ENCODE assay signal across 21 cellular contexts in the genomic region with DNA sequence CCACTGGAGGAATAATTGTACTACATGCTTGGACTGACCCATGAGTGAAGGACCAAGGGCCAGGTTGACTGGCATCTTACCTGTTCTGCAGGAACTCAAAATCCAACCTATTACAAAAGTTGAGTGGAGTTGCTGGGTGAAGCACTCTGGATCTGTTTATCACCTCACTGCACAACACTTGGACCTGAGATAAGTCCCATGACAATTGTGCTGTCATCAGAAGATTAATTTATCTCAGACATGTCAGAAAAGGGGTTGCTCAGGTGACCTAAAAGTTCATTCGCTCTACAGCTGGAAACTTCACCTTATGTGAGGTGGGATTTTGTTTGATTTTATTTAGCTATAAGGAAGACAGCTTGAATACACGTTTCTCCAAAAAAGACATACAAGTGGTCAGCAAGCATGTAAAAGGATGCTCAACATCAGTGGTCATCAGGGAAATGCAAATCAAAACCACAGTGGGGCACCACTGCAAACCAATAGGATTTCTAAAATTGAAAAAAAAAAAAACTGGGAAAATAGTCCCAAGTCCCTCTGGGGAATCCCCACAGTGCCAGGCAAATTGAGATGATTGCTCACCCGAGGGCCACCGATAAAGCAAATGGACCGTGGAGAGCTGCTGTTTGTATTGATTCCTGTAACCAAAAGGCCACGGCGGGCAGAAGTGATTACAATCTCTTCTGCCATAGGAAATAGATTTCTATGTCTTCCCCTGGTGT.
"Had no signal": no experiment of that assay in that cellular context is flagged by ENCODE, and none has a peak within 500 bp of the region (broad histone marks: within the 10 kb centered on the region; RNA-seq: fewer than 3 reads in every experiment).

No MANE protein-coding gene starts in this region.

- H3K27me3 ChIP-seq: brain microvascular endothelial cell, sigmoid colon, upper lobe of left lung had no signal

- H3K36me3 ChIP-seq: brain microvascular endothelial cell, prostate gland, sigmoid colon, upper lobe of left lung had no signal

- H3K27ac ChIP-seq: brain microvascular endothelial cell, epithelial cell of prostate, prostate gland, sigmoid colon, upper lobe of left lung had no signal

- DNase-seq: activated B cell treated with CpG ODN at 0.5 μM for 24 hours; activated CD4-positive, alpha-beta T cell treated with anti-CD3 and anti-CD28 coated beads, Interleukin-2, amount 10 ng/mL, durations not matched to agents 7 days and 5 days; activated CD8-positive, alpha-beta memory T cell treated with anti-CD3 and anti-CD28 coated beads for 24 hours; activated naive CD4-positive, alpha-beta T cell treated with anti-CD3 and anti-CD28 coated beads, Interleukin-2, amount 50 U/mL, for 16 hours; activated T-cell treated with anti-CD3 and anti-CD28 coated beads for 4 hours; amygdala; brain microvascular endothelial cell; effector memory CD4-positive, alpha-beta T cell; head of caudate nucleus; left colon; mucosa of descending colon; naive thymus-derived CD8-positive, alpha-beta T cell; occipital lobe; sigmoid colon; stimulated activated CD4-positive, alpha-beta T cell treated with anti-CD3 and anti-CD28 coated beads, Interleukin-12 subunit alpha, Interleukin-12 subunit beta, amount 100 ng/mL, for 4 hours; stimulated activated CD4-positive, alpha-beta T cell treated with anti-CD3 and anti-CD28 coated beads, Interleukin-2, amount 100 ng/mL, for 48 hours; stimulated activated naive CD4-positive, alpha-beta T cell treated with Interleukin-2 at 50 U/mL for 16 hours; upper lobe of left lung had no signal

- H3K4me1 ChIP-seq: prostate gland had no signal

- H3K9me3 ChIP-seq: mucosa of descending colon, prostate gland, sigmoid colon, upper lobe of left lung had no signal

- H3K4me3 ChIP-seq: lung, mucosa of descending colon, prostate gland, sigmoid colon, upper lobe of left lung had no signal
